ENCODE assay signal across 1 cellular context in the genomic region with DNA sequence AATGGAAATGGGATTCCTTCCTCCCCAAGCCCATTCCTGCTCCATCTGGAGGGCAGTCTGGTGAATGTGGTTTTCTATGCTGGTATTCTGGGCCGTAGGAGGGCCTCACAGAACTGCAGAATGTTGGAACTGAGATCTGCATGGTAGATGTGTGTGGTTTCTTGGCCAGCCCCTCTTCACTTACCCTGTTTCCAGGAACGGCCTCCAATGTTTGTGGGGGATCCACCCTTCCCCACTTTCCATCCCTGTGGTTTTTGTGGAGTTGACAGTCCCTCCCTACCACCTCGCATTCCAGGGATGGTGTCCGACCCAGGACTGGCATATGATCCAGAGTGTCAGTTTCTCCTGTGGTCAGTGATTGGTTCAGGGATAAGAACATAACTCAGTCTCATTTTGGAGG.
TF ChIP-seq lines count a peak whose summit lies in the region.

No MANE protein-coding gene starts in this region.

TF ChIP-seq in IMR-90, 13 proteins besides CTCF, POLR2A, EP300 and RAD21:
- TF ChIP-seq MAZ (IDR thresholded peaks at IDR 0.05; ENCODE audit: borderline replicate concordance, low read depth, low read length), result no peak
- TF ChIP-seq, protein P1, sequence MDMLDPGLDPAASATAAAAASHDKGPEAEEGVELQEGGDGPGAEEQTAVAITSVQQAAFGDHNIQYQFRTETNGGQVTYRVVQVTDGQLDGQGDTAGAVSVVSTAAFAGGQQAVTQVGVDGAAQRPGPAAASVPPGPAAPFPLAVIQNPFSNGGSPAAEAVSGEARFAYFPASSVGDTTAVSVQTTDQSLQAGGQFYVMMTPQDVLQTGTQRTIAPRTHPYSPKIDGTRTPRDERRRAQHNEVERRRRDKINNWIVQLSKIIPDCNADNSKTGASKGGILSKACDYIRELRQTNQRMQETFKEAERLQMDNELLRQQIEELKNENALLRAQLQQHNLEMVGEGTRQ (IDR thresholded peaks at IDR 0.05; ENCODE audit: low read depth, low read length), result no peak
- no peak for TF ChIP-seq NFE2L2 (IDR thresholded peaks at IDR 0.05; ENCODE audit: low read depth, low read length)
- no peak for TF ChIP-seq CEBPB (IDR thresholded peaks at IDR 0.05; ENCODE audit: low read depth, low read length)
- no peak for TF ChIP-seq MXI1 (IDR thresholded peaks at IDR 0.05; ENCODE audit: borderline replicate concordance, low read depth, low read length)
TF ChIP-seq in IMR-90: peak in this region for 0.
